1 cellular context compared by ENCODE assay signal in genomic region chr1:25875154-25875855, GRCh38.
TF ChIP-seq lines count a peak whose summit lies in the region.

PAQR7 (minus strand) TSS chr1:25875708; CDS start chr1:25863839, 11,869 bp downstream.

TF ChIP-seq in K562, 482 proteins besides CTCF, POLR2A, EP300 and RAD21 (continued from another document and continues in another):
- TF ChIP-seq THAP12 (CRISPR knock-in tag; IDR thresholded peaks at IDR 0.05) (peak; percentile 73), OTX1 (CRISPR knock-in tag; IDR thresholded peaks at IDR 0.05) (peak; percentile 74; the same call in 1 of the 2 replicates), GATA2 (CRISPR knock-in tag; IDR thresholded peaks at IDR 0.05) (no peak), BRCA1 (IDR thresholded peaks at IDR 0.05) (no peak), BRCA1 (CRISPR knock-in tag; IDR thresholded peaks at IDR 0.05) (no peak), BCOR (IDR thresholded peaks at IDR 0.05) (peak; percentile 63), RCOR1 (IDR thresholded peaks at IDR 0.05; ENCODE audit: borderline replicate concordance in 1 of 2, low read depth in 2 of 2, low read length in 2 of 2) (peak in 1 of 2 experiments; percentile 29; a peak in 1 of 4 replicates), E2F1 (CRISPR knock-in tag; IDR thresholded peaks at IDR 0.05) (0 out of 2 replicates have a peak, but pooled peaks have one; percentile 67), CBFB (CRISPR knock-in tag; IDR thresholded peaks at IDR 0.05) (no peak), RBBP5 (IDR thresholded peaks at IDR 0.05; ENCODE audit: borderline replicate concordance, insufficient read depth, low read length, poor library complexity, severe bottlenecking) (peak; percentile 38), ZEB2 (IDR thresholded peaks at IDR 0.05) (peak; percentile 86), MTF1 (CRISPR knock-in tag; IDR thresholded peaks at IDR 0.05; ENCODE audit: borderline replicate concordance) (no peak), HNRNPLL (IDR thresholded peaks at IDR 0.05; ENCODE audit: low read depth, low read length, poor library complexity, severe bottlenecking) (peak; percentile 7), ZNF764 (CRISPR knock-in tag; IDR thresholded peaks at IDR 0.05; ENCODE audit: low read depth) (no peak), PHF8 (IDR thresholded peaks at IDR 0.05; ENCODE audit: borderline replicate concordance, low read length) (peak; percentile 70; the same call in 1 of the 2 replicates), POLR3G (IDR thresholded peaks at IDR 0.05; ENCODE audit: extremely low read depth, insufficient read length, insufficient replicate concordance) (no peak), TAF1 (IDR thresholded peaks at IDR 0.05; ENCODE audit: control insufficient read depth, extremely low read depth, insufficient read depth, low read length, severe bottlenecking) (peak; percentile 28), ZNF280A (IDR thresholded peaks at IDR 0.05; ENCODE audit: low read depth, partially characterized antibody) (no peak), LEF1 (IDR thresholded peaks at IDR 0.05) (no peak), ZFPM2 (CRISPR knock-in tag; IDR thresholded peaks at IDR 0.05) (0 out of 2 replicates have a peak, but pooled peaks have one; percentile 25), ZNF184 (CRISPR knock-in tag; IDR thresholded peaks at IDR 0.05) (no peak), ESRRA (IDR thresholded peaks at IDR 0.05; ENCODE audit: borderline replicate concordance, low read depth) (0 out of 2 replicates have a peak, but pooled peaks have one; percentile 36), ZBTB1 (CRISPR knock-in tag; IDR thresholded peaks at IDR 0.05; ENCODE audit: borderline replicate concordance, low read depth) (peak; percentile 88), REST (CRISPR knock-in tag; IDR thresholded peaks at IDR 0.05; ENCODE audit: low read depth) (peak; percentile 88), RBM34 (IDR thresholded peaks at IDR 0.05; ENCODE audit: borderline replicate concordance, insufficient read depth, low read length) (no peak), ARID2 (IDR thresholded peaks at IDR 0.05) (no peak), MXD1 (CRISPR knock-in tag; IDR thresholded peaks at IDR 0.05; ENCODE audit: borderline replicate concordance, poor library complexity, severe bottlenecking) (peak; percentile 48), DMBX1 (CRISPR knock-in tag; IDR thresholded peaks at IDR 0.05; ENCODE audit: borderline replicate concordance) (0 out of 2 replicates have a peak, but pooled peaks have one; percentile 84), CTBP1 (IDR thresholded peaks at IDR 0.05; ENCODE audit: borderline replicate concordance) (peak; percentile 91), NFIC (IDR thresholded peaks at IDR 0.05) (peak; percentile 65), TCF7 (IDR thresholded peaks at IDR 0.05; ENCODE audit: borderline replicate concordance) (peak; percentile 13; the same call in 1 of the 2 replicates), CREB3 (tag; conservative IDR thresholded peaks at IDR 0.05; ENCODE audit: low read depth) (no peak), TRIM25 (IDR thresholded peaks at IDR 0.05; ENCODE audit: borderline replicate concordance) (no peak)
